8 cellular contexts compared by ENCODE assay signal in the genomic region with DNA sequence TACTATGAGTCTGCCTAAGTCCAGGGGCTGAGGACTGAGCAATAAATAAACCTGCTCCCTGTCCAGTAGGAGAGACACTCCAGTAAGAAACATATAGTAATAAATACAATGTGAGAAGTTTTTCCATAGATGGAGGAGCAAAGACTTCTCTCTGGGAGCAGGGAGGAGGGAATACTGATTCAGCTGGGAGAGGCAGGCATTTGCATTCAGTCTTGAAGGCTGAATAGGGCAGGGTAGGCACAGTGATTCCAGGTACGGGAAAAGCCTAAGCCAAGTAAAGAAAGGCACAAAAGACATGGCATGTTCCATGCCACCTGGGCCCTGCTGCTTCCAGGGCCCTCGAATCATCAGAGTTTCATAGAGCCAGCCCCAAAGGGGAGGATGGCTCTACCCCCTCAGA.
"Had no signal": no experiment of that assay in that cellular context is flagged by ENCODE, and none has a peak within 500 bp of the region (broad histone marks: within the 10 kb centered on the region; RNA-seq: fewer than 3 reads in every experiment).

No MANE protein-coding gene starts in this region.

- H3K4me3 ChIP-seq: GM23248, HAP-1 had no signal

- H2AFZ ChIP-seq: GM23248 had no signal

- DNase-seq: GM23248, GOT3, H7, H9, HCEC 1CT, HFFc6 had no signal

- H3K9me3 Mint-ChIP-seq: HFFc6 had no signal

- H3K9ac ChIP-seq: GM23248 had no signal

- H3K27ac Mint-ChIP-seq: H9, HFFc6 had no signal

- H3K36me3 ChIP-seq: HAP-1 had no signal

- H3K9me3 ChIP-seq: HAP-1 had no signal

- H3K4me3 Mint-ChIP-seq: H9, HFFc6 had no signal

- ATAC-seq: HCT116 had no signal

- H3K27ac ChIP-seq: GM23248 had no signal
